14 cellular contexts compared by ENCODE assay signal in genomic region chr6:122778961-122779671, GRCh38. TPM values are rescaled to one million over a fixed set of nuclear protein-coding genes. Genes with fewer than 3 reads are reported as not detected.
A peak's percentile ranks its signal among the peaks of the same experiment; 100 is the strongest.
DNase-seq lines count a peak whose midpoint lies in the region; ATAC-seq and TF ChIP-seq lines count a peak whose summit lies in the region.
"Had no signal": no experiment of that assay in that cellular context is flagged by ENCODE, and none has a peak within 500 bp of the region (broad histone marks: within the 10 kb centered on the region; RNA-seq: fewer than 3 reads in every experiment).

No MANE protein-coding gene starts in this region.

- H3K27ac ChIP-seq in mesendoderm (ENCODE audit: low read depth, low read length) (no peak overlapping the region), osteoblast (ENCODE audit: low read depth, low read length) (no peak overlapping the region), ovary (no peak overlapping the region)
- H3K27ac ChIP-seq: thyroid gland had no signal

- H3K18ac ChIP-seq in mesendoderm (ENCODE audit: low read length) = peak overlapping the region; percentile 23

- H3K9ac ChIP-seq in mesendoderm (ENCODE audit: low read length) = no peak overlapping the region
- H3K9ac ChIP-seq: SK-N-SH had no signal

- H3K79me2 ChIP-seq in mesendoderm (ENCODE audit: control insufficient read depth, insufficient read depth, low read length) (no peaks in the 10 kb centered on the region), osteoblast (ENCODE audit: insufficient read depth, low read length) (no peaks in the 10 kb centered on the region)

- in situ Hi-C loops in ACHN (cut with HindIII; ENCODE audit: low pct_ligation_motif_present, low pct_unique_long_range_greater_than_20kb, low sequenced_read_pairs) = no loop called here

- H3K4ac ChIP-seq in mesendoderm (ENCODE audit: low read depth, low read length) = no peak overlapping the region

- H2AK5ac ChIP-seq in mesendoderm (ENCODE audit: low read length) = no peak overlapping the region

- TF ChIP-seq POLR2A in ovary (IDR thresholded peaks at IDR 0.05) = no peak

- peak overlapping the region; percentile 20 for H3K4me2 ChIP-seq in mesendoderm (ENCODE audit: low read length)
- no peak overlapping the region for H3K4me2 ChIP-seq in osteoblast (ENCODE audit: insufficient read depth, low read length)
- H3K4me2 ChIP-seq: SK-N-SH had no signal

- no peak overlapping the region for H2BK120ac ChIP-seq in mesendoderm (ENCODE audit: low read depth, low read length)

- DNase-seq in Ammon's horn (ENCODE audit: low spot score) (peak; percentile 85), NCI-H2227 treated with DMSO at 0.1 percent for 48 hours (lab: John Stamatoyannopoulos, UW) (peak; percentile 30), ecto neural progenitor cell (ENCODE audit: low spot score) (peak; percentile 86), mesendoderm (peak; percentile 86), ACHN (no peak), osteoblast (ENCODE audit: insufficient read length, low spot score, missing footprints) (no peak), ovary (no peak)
- DNase-seq: activated CD8-positive, alpha-beta memory T cell treated with anti-CD3 and anti-CD28 coated beads, Interleukin-2, amount 50 U/mL, for 4 hours; left ventricle myocardium superior; NCI-H1694 treated with DMSO at 0.1 percent for 48 hours; SK-N-SH had no signal

- ATAC-seq in HG03469 (IDR thresholded peaks at IDR 0.05; ENCODE audit: unreplicated experiment) = no peak
- ATAC-seq: left ventricle myocardium superior had no signal

- peak overlapping the region; percentile 52 for H3K56ac ChIP-seq in mesendoderm (ENCODE audit: low read length)

- no CpG with 5 or more reads among the region's 13 CpGs for WGBS in mesendoderm (ENCODE audit: extremely low coverage, insufficient coverage, low lambda C conversion rate)
- WGBS in ovary, 3 donors = 46 to 59% (median 48%) methylated on average over 13 of the region's 13 CpGs

- no peak overlapping the region for H3K4me3 ChIP-seq in mesendoderm (ENCODE audit: low read length)
- no peak overlapping the region for H3K4me3 ChIP-seq in osteoblast (ENCODE audit: insufficient read depth, low read length)
- H3K4me3 ChIP-seq in ovary = no peak overlapping the region
- H3K4me3 ChIP-seq: thyroid gland had no signal

- H4K20me1 ChIP-seq in osteoblast (ENCODE audit: insufficient read depth, low read length) = no peaks in the 10 kb centered on the region

- no peak overlapping the region for H2BK15ac ChIP-seq in mesendoderm (replicated peaks; ENCODE audit: low read depth)

- H3K79me1 ChIP-seq in mesendoderm (ENCODE audit: low read length) = no peaks in the 10 kb centered on the region

- H3K9me3 ChIP-seq in osteoblast (ENCODE audit: low read depth, low read length) = no peaks in the 10 kb centered on the region
- no peaks in the 10 kb centered on the region for H3K9me3 ChIP-seq in ovary
- H3K9me3 ChIP-seq: SK-N-SH, thyroid gland had no signal

- no peak overlapping the region for H2AFZ ChIP-seq in osteoblast (ENCODE audit: low read length)

- no peak for TF ChIP-seq EP300 in ovary (IDR thresholded peaks at IDR 0.05)

- H3K36me3 ChIP-seq in mesendoderm (ENCODE audit: control insufficient read depth, insufficient read depth, low read length) = no peaks in the 10 kb centered on the region
- no peaks in the 10 kb centered on the region for H3K36me3 ChIP-seq in osteoblast (ENCODE audit: insufficient read depth, low read length)
- H3K36me3 ChIP-seq in ovary = no peaks in the 10 kb centered on the region
- H3K36me3 ChIP-seq: thyroid gland had no signal

- no peak overlapping the region for H3K23ac ChIP-seq in mesendoderm (ENCODE audit: low read length)

- TF ChIP-seq CTCF in osteoblast (IDR thresholded peaks at IDR 0.05; ENCODE audit: extremely low read depth, low read depth, low read length) (no peak), ovary (IDR thresholded peaks at IDR 0.05) (no peak)

- H3K27me3 ChIP-seq in mesendoderm (ENCODE audit: insufficient read depth, low read length, poor library complexity) (no peaks in the 10 kb centered on the region), osteoblast (ENCODE audit: insufficient read depth, low read length) (peaks cover 17% of the 10 kb centered on the region), ovary (no peaks in the 10 kb centered on the region)
- H3K27me3 ChIP-seq: thyroid gland had no signal

- no peak overlapping the region for H2BK5ac ChIP-seq in mesendoderm (ENCODE audit: low read length)

- intact Hi-C loops in ovary (cut with DNase I) = no loop called here

- no peak overlapping the region for H4K5ac ChIP-seq in mesendoderm (ENCODE audit: low read length)

- no peak overlapping the region for H4K8ac ChIP-seq in mesendoderm (ENCODE audit: low read depth, low read length)

- H3K4me1 ChIP-seq in mesendoderm (ENCODE audit: control insufficient read depth, low read depth, low read length) = peaks cover 6% of the 10 kb centered on the region
- no peaks in the 10 kb centered on the region for H3K4me1 ChIP-seq in osteoblast (ENCODE audit: insufficient read depth, low read length)
- H3K4me1 ChIP-seq in ovary (ENCODE audit: insufficient read depth) = no peaks in the 10 kb centered on the region
- H3K4me1 ChIP-seq: thyroid gland had no signal

RNA-seq across cellular contexts. Expression of gene FABP7, which starts 0.4 kb away (rescaled TPM):
- 6.6 TPM for polyA plus RNA-seq in mesendoderm (2013, experiment 1 of 2)
- 6.2 TPM for polyA plus RNA-seq in mesendoderm (2013, experiment 2 of 2)
- total RNA-seq in osteoblast = not detected in 2 replicates
- not detected for total RNA-seq in ovary
- not detected for polyA plus RNA-seq in ovary
- total RNA-seq: left ventricle myocardium superior, omental fat pad, thyroid gland had no signal
- polyA plus RNA-seq: SK-N-SH had no signal

RNA-seq across cellular contexts. Expression of gene SMPDL3A, which starts 9.9 kb away (rescaled TPM):
- polyA plus RNA-seq in mesendoderm (2013, experiment 1 of 2) = 2.6 TPM
- 2.6 TPM for polyA plus RNA-seq in mesendoderm (2013, experiment 2 of 2)
- total RNA-seq in osteoblast = 22.7 and 23.5 TPM in 2 replicates
- 1 to 10 TPM; 3.5 to 9.3 (median 5.8) TPM for total RNA-seq in ovary
- polyA plus RNA-seq in ovary = 10 to 100 TPM in 1 of 2 donors, 1 to 10 TPM in 1; 9.1 to 14.1 TPM

Comparison
In these comparisons a context has a peak if more than half of its experiments do, and no peak if none do; other contexts are left out.
1. DNase-seq: peak in Ammon's horn (single experiment), NCI-H2227 treated with DMSO at 0.1 percent for 48 hours (single experiment), ecto neural progenitor cell (single experiment) and mesendoderm (single experiment); none in ACHN (single experiment), osteoblast (single experiment) and ovary (0 of 5).